Comparison of ENCODE assay signal across 1 cellular context in the genomic region with DNA sequence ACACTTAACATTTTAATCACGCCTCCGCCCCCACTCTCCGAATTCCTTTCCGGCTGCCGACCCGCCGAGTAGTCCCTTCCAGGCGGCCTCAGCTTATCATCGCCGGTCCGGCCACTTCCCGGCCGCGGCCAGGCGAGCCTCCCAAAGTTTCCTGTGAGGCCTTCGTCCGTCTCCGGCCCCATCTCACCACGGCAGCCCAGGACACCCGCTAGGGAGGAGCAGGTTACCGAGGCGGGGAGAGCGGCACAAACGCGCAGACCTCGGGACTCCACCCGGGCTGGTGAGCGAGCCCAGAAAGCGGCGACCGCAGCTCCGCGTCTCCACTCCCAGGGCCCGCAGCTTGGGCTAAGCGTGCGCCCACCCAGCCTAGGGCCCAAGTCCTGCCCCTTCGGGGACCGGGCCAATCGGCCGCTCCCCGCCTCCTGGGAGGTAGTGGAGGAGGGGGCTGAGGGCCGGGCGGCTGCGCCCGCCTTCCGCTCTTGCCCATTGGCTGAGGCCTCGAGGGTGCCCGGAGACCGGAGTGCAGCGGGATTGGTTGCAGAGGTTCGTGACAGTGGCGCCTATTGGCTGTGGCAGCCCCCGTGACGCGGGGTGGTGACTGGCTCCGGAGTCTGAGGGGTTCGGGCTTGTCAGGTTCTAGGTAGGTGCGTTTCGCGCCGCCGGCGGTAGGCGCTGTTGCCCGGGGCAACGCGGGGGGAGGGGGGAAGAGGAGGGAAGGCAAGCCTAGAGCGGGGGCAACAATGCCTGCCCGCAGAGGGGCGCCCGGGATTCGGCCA.
A peak's percentile ranks its signal among the peaks of the same experiment; 100 is the strongest.
TF ChIP-seq lines count a peak whose summit lies in the region.

No MANE protein-coding gene starts in this region.

TF ChIP-seq in H1, 55 proteins besides CTCF, POLR2A, EP300 and RAD21:
- TF ChIP-seq SRF (IDR thresholded peaks at IDR 0.05; ENCODE audit: low read depth, low read length) (no peak), TEAD4 (IDR thresholded peaks at IDR 0.05; ENCODE audit: low read depth, low read length) (peak; percentile 78; the same call in 1 of the 2 replicates), TAF1 (IDR thresholded peaks at IDR 0.05; ENCODE audit: low read depth, low read length) (peak; percentile 97), EZH2 (IDR thresholded peaks at IDR 0.05; ENCODE audit: low read depth, low read length, severe bottlenecking) (no peak), BRCA1 (IDR thresholded peaks at IDR 0.05; ENCODE audit: low read depth, low read length) (no peak), RBBP5 (IDR thresholded peaks at IDR 0.05; ENCODE audit: borderline replicate concordance, low read depth, low read length) (no peak), ZNF274 (IDR thresholded peaks at IDR 0.05; ENCODE audit: borderline replicate concordance, extremely low read depth, low read length) (no peak), KDM4A (IDR thresholded peaks at IDR 0.05; ENCODE audit: low read depth, low read length, severe bottlenecking) (peak; percentile 43), SP4 (IDR thresholded peaks at IDR 0.05; ENCODE audit: low read length) (0 out of 2 replicates have a peak, but pooled peaks have one; percentile 50), POLR2AphosphoS5 (IDR thresholded peaks at IDR 0.05; ENCODE audit: low read depth, low read length) (peak; percentile 98), JUN (IDR thresholded peaks at IDR 0.05; ENCODE audit: low read depth, low read length) (no peak), NANOG (IDR thresholded peaks at IDR 0.05; ENCODE audit: insufficient read depth, low read depth, low read length, poor library complexity, severe bottlenecking) (peak; percentile 25), POU5F1 (IDR thresholded peaks at IDR 0.05; ENCODE audit: low read depth, low read length) (no peak), SIN3A (conservative IDR thresholded peaks at IDR 0.05 in 1 of 2, IDR thresholded peaks at IDR 0.05 in 1 of 2; ENCODE audit: low read depth in 1 of 2, low read length in 2 of 2) (no peak; a peak in 1 of 4 replicates), SP2 (IDR thresholded peaks at IDR 0.05; ENCODE audit: low read length) (peak; percentile 84), MAFK (IDR thresholded peaks at IDR 0.05; ENCODE audit: low read depth, low read length) (no peak), CBX8 (IDR thresholded peaks at IDR 0.05; ENCODE audit: borderline replicate concordance, low read depth, low read length) (no peak), BCL11A (IDR thresholded peaks at IDR 0.05; ENCODE audit: low read depth in 2 of 2, low read length in 2 of 2) (no peak), CBX5 (IDR thresholded peaks at IDR 0.05; ENCODE audit: low read depth, low read length) (no peak), FOSL1 (IDR thresholded peaks at IDR 0.05; ENCODE audit: insufficient read depth, low read depth, low read length) (no peak), SP1 (IDR thresholded peaks at IDR 0.05; ENCODE audit: low read depth, low read length) (peak; percentile 95), RNF2 (IDR thresholded peaks at IDR 0.05; ENCODE audit: borderline replicate concordance, low read depth, low read length, missing control alignments, poor library complexity, severe bottlenecking) (no peak), HDAC6 (IDR thresholded peaks at IDR 0.05; ENCODE audit: low read depth, low read length) (no peak), CEBPB (IDR thresholded peaks at IDR 0.05; ENCODE audit: low read depth, low read length) (no peak), SIRT6 (IDR thresholded peaks at IDR 0.05; ENCODE audit: low read length) (no peak), SUZ12 (IDR thresholded peaks at IDR 0.05; ENCODE audit: low read length) (no peak), RFX5 (IDR thresholded peaks at IDR 0.05; ENCODE audit: borderline replicate concordance, low read depth, low read length) (no peak), RXRA (IDR thresholded peaks at IDR 0.05; ENCODE audit: insufficient read depth, low read depth, low read length) (no peak), HDAC2 (IDR thresholded peaks at IDR 0.05; ENCODE audit: borderline replicate concordance in 1 of 2, low read depth in 2 of 2, low read length in 2 of 2) (no peak), CTBP2 (IDR thresholded peaks at IDR 0.05; ENCODE audit: borderline replicate concordance, insufficient read depth, insufficient read length, low read length) (no peak), EGR1 (IDR thresholded peaks at IDR 0.05; ENCODE audit: borderline replicate concordance, low read depth, low read length) (peak; percentile 78), SAP30 (IDR thresholded peaks at IDR 0.05; ENCODE audit: insufficient read depth, insufficient replicate concordance, low read length) (no peak), PHF8 (conservative IDR thresholded peaks at IDR 0.05; ENCODE audit: low read depth, low read length) (peak; percentile 98), KDM5A (IDR thresholded peaks at IDR 0.05; ENCODE audit: low read length) (no peak), TCF12 (IDR thresholded peaks at IDR 0.05; ENCODE audit: low read depth, low read length) (no peak), SIX5 (IDR thresholded peaks at IDR 0.05; ENCODE audit: low read depth, low read length) (no peak), NRF1 (IDR thresholded peaks at IDR 0.05; ENCODE audit: low read depth, low read length) (no peak), CHD1 (IDR thresholded peaks at IDR 0.05; ENCODE audit: low read depth, low read length) (no peak), BACH1 (IDR thresholded peaks at IDR 0.05; ENCODE audit: low read length) (no peak), CREB1 (IDR thresholded peaks at IDR 0.05) (peak; percentile 83), JUND (IDR thresholded peaks at IDR 0.05; ENCODE audit: low read length) (no peak; the same call in 1 of the 2 replicates), TAF7 (optimal IDR thresholded peaks at IDR 0.05; ENCODE audit: borderline replicate concordance, low read depth, low read length) (peak; percentile 90), KDM1A (IDR thresholded peaks at IDR 0.05; ENCODE audit: borderline replicate concordance, low read length) (peak; percentile 48), GTF2F1 (IDR thresholded peaks at IDR 0.05; ENCODE audit: borderline replicate concordance, low read depth, low read length) (no peak), YY1 (IDR thresholded peaks at IDR 0.05; ENCODE audit: low read depth, low read length) (no peak), GABPA (IDR thresholded peaks at IDR 0.05; ENCODE audit: borderline replicate concordance, insufficient read depth, low read length) (no peak), TBP (IDR thresholded peaks at IDR 0.05; ENCODE audit: low read depth, low read length) (peak; percentile 89), CHD2 (IDR thresholded peaks at IDR 0.05; ENCODE audit: low read length) (peak; percentile 90), ASH2L (IDR thresholded peaks at IDR 0.05; ENCODE audit: low read length) (peak; percentile 86)
- TF ChIP-seq, protein P1, sequence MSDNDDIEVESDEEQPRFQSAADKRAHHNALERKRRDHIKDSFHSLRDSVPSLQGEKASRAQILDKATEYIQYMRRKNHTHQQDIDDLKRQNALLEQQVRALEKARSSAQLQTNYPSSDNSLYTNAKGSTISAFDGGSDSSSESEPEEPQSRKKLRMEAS (IDR thresholded peaks at IDR 0.05): no peak; the same call in 1 of the 2 replicates
- TF ChIP-seq, protein P2, sequence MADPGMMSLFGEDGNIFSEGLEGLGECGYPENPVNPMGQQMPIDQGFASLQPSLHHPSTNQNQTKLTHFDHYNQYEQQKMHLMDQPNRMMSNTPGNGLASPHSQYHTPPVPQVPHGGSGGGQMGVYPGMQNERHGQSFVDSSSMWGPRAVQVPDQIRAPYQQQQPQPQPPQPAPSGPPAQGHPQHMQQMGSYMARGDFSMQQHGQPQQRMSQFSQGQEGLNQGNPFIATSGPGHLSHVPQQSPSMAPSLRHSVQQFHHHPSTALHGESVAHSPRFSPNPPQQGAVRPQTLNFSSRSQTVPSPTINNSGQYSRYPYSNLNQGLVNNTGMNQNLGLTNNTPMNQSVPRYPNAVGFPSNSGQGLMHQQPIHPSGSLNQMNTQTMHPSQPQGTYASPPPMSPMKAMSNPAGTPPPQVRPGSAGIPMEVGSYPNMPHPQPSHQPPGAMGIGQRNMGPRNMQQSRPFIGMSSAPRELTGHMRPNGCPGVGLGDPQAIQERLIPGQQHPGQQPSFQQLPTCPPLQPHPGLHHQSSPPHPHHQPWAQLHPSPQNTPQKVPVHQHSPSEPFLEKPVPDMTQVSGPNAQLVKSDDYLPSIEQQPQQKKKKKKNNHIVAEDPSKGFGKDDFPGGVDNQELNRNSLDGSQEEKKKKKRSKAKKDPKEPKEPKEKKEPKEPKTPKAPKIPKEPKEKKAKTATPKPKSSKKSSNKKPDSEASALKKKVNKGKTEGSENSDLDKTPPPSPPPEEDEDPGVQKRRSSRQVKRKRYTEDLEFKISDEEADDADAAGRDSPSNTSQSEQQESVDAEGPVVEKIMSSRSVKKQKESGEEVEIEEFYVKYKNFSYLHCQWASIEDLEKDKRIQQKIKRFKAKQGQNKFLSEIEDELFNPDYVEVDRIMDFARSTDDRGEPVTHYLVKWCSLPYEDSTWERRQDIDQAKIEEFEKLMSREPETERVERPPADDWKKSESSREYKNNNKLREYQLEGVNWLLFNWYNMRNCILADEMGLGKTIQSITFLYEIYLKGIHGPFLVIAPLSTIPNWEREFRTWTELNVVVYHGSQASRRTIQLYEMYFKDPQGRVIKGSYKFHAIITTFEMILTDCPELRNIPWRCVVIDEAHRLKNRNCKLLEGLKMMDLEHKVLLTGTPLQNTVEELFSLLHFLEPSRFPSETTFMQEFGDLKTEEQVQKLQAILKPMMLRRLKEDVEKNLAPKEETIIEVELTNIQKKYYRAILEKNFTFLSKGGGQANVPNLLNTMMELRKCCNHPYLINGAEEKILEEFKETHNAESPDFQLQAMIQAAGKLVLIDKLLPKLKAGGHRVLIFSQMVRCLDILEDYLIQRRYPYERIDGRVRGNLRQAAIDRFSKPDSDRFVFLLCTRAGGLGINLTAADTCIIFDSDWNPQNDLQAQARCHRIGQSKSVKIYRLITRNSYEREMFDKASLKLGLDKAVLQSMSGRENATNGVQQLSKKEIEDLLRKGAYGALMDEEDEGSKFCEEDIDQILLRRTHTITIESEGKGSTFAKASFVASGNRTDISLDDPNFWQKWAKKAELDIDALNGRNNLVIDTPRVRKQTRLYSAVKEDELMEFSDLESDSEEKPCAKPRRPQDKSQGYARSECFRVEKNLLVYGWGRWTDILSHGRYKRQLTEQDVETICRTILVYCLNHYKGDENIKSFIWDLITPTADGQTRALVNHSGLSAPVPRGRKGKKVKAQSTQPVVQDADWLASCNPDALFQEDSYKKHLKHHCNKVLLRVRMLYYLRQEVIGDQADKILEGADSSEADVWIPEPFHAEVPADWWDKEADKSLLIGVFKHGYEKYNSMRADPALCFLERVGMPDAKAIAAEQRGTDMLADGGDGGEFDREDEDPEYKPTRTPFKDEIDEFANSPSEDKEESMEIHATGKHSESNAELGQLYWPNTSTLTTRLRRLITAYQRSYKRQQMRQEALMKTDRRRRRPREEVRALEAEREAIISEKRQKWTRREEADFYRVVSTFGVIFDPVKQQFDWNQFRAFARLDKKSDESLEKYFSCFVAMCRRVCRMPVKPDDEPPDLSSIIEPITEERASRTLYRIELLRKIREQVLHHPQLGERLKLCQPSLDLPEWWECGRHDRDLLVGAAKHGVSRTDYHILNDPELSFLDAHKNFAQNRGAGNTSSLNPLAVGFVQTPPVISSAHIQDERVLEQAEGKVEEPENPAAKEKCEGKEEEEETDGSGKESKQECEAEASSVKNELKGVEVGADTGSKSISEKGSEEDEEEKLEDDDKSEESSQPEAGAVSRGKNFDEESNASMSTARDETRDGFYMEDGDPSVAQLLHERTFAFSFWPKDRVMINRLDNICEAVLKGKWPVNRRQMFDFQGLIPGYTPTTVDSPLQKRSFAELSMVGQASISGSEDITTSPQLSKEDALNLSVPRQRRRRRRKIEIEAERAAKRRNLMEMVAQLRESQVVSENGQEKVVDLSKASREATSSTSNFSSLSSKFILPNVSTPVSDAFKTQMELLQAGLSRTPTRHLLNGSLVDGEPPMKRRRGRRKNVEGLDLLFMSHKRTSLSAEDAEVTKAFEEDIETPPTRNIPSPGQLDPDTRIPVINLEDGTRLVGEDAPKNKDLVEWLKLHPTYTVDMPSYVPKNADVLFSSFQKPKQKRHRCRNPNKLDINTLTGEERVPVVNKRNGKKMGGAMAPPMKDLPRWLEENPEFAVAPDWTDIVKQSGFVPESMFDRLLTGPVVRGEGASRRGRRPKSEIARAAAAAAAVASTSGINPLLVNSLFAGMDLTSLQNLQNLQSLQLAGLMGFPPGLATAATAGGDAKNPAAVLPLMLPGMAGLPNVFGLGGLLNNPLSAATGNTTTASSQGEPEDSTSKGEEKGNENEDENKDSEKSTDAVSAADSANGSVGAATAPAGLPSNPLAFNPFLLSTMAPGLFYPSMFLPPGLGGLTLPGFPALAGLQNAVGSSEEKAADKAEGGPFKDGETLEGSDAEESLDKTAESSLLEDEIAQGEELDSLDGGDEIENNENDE (IDR thresholded peaks at IDR 0.05; ENCODE audit: insufficient replicate concordance, low read length): no peak
- TF ChIP-seq, protein P3, sequence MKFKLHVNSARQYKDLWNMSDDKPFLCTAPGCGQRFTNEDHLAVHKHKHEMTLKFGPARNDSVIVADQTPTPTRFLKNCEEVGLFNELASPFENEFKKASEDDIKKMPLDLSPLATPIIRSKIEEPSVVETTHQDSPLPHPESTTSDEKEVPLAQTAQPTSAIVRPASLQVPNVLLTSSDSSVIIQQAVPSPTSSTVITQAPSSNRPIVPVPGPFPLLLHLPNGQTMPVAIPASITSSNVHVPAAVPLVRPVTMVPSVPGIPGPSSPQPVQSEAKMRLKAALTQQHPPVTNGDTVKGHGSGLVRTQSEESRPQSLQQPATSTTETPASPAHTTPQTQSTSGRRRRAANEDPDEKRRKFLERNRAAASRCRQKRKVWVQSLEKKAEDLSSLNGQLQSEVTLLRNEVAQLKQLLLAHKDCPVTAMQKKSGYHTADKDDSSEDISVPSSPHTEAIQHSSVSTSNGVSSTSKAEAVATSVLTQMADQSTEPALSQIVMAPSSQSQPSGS (IDR thresholded peaks at IDR 0.05; ENCODE audit: low read length): no peak; the same call in none of the 2 replicates
- TF ChIP-seq, protein P4, sequence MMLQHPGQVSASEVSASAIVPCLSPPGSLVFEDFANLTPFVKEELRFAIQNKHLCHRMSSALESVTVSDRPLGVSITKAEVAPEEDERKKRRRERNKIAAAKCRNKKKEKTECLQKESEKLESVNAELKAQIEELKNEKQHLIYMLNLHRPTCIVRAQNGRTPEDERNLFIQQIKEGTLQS (IDR thresholded peaks at IDR 0.05; ENCODE audit: insufficient read depth, low read depth, low read length): 0 out of 2 replicates have a peak, but pooled peaks have one; percentile 37
- TF ChIP-seq, protein P5, sequence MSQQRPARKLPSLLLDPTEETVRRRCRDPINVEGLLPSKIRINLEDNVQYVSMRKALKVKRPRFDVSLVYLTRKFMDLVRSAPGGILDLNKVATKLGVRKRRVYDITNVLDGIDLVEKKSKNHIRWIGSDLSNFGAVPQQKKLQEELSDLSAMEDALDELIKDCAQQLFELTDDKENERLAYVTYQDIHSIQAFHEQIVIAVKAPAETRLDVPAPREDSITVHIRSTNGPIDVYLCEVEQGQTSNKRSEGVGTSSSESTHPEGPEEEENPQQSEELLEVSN (IDR thresholded peaks at IDR 0.05): no peak; the same call in 1 of the 2 replicates
- TF ChIP-seq, protein P6, sequence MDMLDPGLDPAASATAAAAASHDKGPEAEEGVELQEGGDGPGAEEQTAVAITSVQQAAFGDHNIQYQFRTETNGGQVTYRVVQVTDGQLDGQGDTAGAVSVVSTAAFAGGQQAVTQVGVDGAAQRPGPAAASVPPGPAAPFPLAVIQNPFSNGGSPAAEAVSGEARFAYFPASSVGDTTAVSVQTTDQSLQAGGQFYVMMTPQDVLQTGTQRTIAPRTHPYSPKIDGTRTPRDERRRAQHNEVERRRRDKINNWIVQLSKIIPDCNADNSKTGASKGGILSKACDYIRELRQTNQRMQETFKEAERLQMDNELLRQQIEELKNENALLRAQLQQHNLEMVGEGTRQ (IDR thresholded peaks at IDR 0.05; ENCODE audit: low read length): peak; percentile 90
